ENCODE assay signal across 8 cellular contexts in genomic region chr3:72997421-72997961, GRCh38. TPM values are rescaled to one million over a fixed set of nuclear protein-coding genes. Genes with fewer than 3 reads are reported as not detected.
DNase-seq lines count a peak whose midpoint lies in the region; ATAC-seq and TF ChIP-seq lines count a peak whose summit lies in the region.

No MANE protein-coding gene starts in this region.

- peaks cover 42% of the 10 kb centered on the region for H3K4me1 Mint-ChIP-seq in activated CD4-positive, alpha-beta T cell treated with anti-CD3 and anti-CD28 coated beads for 36 hours
- H3K4me1 Mint-ChIP-seq in endothelial cell (ENCODE audit: unreplicated experiment) = peaks cover 35% of the 10 kb centered on the region

- peak overlapping the region; percentile 68 for H3K4me2 ChIP-seq in DOHH2 (ENCODE audit: low read length)

- H3K4me3 ChIP-seq in DOHH2 (ENCODE audit: low read length) = peak overlapping the region; percentile 98
- H3K4me3 ChIP-seq in NB4 (ENCODE audit: low read depth, low read length) = peak overlapping the region; percentile 99
- peak overlapping the region; percentile 84 for H3K4me3 ChIP-seq in mucosa of descending colon

- H3K36me3 ChIP-seq in DOHH2 (ENCODE audit: control insufficient read depth, low read length) (peaks cover 53% of the 10 kb centered on the region), mucosa of descending colon (ENCODE audit: low read depth) (no peaks in the 10 kb centered on the region)

- H3K4me1 ChIP-seq in DOHH2 (ENCODE audit: control insufficient read depth, low read length) (peaks cover 34% of the 10 kb centered on the region), mucosa of descending colon (ENCODE audit: low read depth) (peaks cover 42% of the 10 kb centered on the region)

- H3K9me3 ChIP-seq in DOHH2 (ENCODE audit: control insufficient read depth, insufficient read depth, low read length) = no peaks in the 10 kb centered on the region
- no peaks in the 10 kb centered on the region for H3K9me3 ChIP-seq in mucosa of descending colon

- no peaks in the 10 kb centered on the region for H3K9me3 Mint-ChIP-seq in activated CD4-positive, alpha-beta T cell treated with anti-CD3 and anti-CD28 coated beads for 36 hours (ENCODE audit: low read depth)
- H3K9me3 Mint-ChIP-seq in endothelial cell (ENCODE audit: unreplicated experiment) = no peaks in the 10 kb centered on the region

- H3K27ac ChIP-seq in DOHH2 (ENCODE audit: low read depth, low read length) (peak overlapping the region; percentile 87), temporal lobe (ENCODE audit: low read depth, low read length) (peak overlapping the region; percentile 74)

- DNase-seq in NB4 (ENCODE audit: low read depth) (peak; percentile 77), endothelial cell (ENCODE audit: low spot score) (peak; percentile 17), mucosa of descending colon (peak in 1 of 3 donors; percentile 52)
- peak; percentile 69 for DNase-seq in activated CD4-positive, alpha-beta T cell treated with anti-CD3 and anti-CD28 coated beads for 36 hours

- peaks cover 56% of the 10 kb centered on the region for H3K79me2 ChIP-seq in DOHH2 (ENCODE audit: control insufficient read depth, low read length)

- H3K4me3 Mint-ChIP-seq in activated CD4-positive, alpha-beta T cell treated with anti-CD3 and anti-CD28 coated beads for 36 hours = peak overlapping the region; percentile 85
- H3K4me3 Mint-ChIP-seq in endothelial cell (ENCODE audit: unreplicated experiment) = peak overlapping the region; percentile 99

- H4K20me1 ChIP-seq in DOHH2 (ENCODE audit: control insufficient read depth, insufficient read depth, low read depth, low read length) = peaks cover 32% of the 10 kb centered on the region

- H3K27ac Mint-ChIP-seq in activated CD4-positive, alpha-beta T cell treated with anti-CD3 and anti-CD28 coated beads for 36 hours = peak overlapping the region; percentile 93
- peak overlapping the region; percentile 97 for H3K27ac Mint-ChIP-seq in endothelial cell (ENCODE audit: unreplicated experiment)

- H3K9me2 ChIP-seq in DOHH2 (replicated peaks; ENCODE audit: control insufficient read depth, low read length) = no peaks in the 10 kb centered on the region

- no peaks in the 10 kb centered on the region for H3K27me3 ChIP-seq in DOHH2 (ENCODE audit: control insufficient read depth, low read length)

- POLR2A ChIA-PET in activated CD4-positive, alpha-beta T cell treated with anti-CD3 and anti-CD28 coated beads for 36 hours (lab: Charles Lee) = interaction anchor here (0.6 kb wide), 1 partner anchor 145 kb away, joined by 3 read pairs; no protein-coding TSS in a partner anchor

- intact Hi-C loops in activated CD4-positive, alpha-beta T cell treated with anti-CD3 and anti-CD28 coated beads for 36 hours (cut with DNase I, micrococcal nuclease) = loop anchor here (1.0 to 10.0 kb wide), 6 partner anchors 20 to 1273 kb away; partner anchors contain the start of genes EIF4E3 (in 1 of the 2) and SHQ1 (in 1 of the 2)
- intact Hi-C loops in mucosa of descending colon (cut with DNase I, micrococcal nuclease) = no loop called here

- peaks cover 4% of the 10 kb centered on the region for H3F3A ChIP-seq in DOHH2 (ENCODE audit: control insufficient read depth, insufficient read depth)

- CTCF ChIA-PET in activated CD4-positive, alpha-beta T cell treated with anti-CD3 and anti-CD28 coated beads for 36 hours (lab: Charles Lee) = interaction anchor here (0.7 to 5.9 kb wide), 6 partner anchors 10 to 568 kb away, joined by 3 to 29 read pairs (median 4); no protein-coding TSS in a partner anchor

- TF ChIP-seq CTCF in DOHH2 (IDR thresholded peaks at IDR 0.05; ENCODE audit: low read depth, low read length, poor library complexity, severe bottlenecking) (peak; percentile 62), NB4 (IDR thresholded peaks at IDR 0.05; ENCODE audit: low read depth, low read length) (peak; percentile 40), endothelial cell (IDR thresholded peaks at IDR 0.05; ENCODE audit: unreplicated experiment) (no peak), mucosa of descending colon (IDR thresholded peaks at IDR 0.05) (no peak)

- no peaks in the 10 kb centered on the region for H3K27me3 Mint-ChIP-seq in activated CD4-positive, alpha-beta T cell treated with anti-CD3 and anti-CD28 coated beads for 36 hours
- peaks cover 5% of the 10 kb centered on the region for H3K27me3 Mint-ChIP-seq in endothelial cell (ENCODE audit: unreplicated experiment)

- peaks cover 43% of the 10 kb centered on the region for H3K36me3 Mint-ChIP-seq in activated CD4-positive, alpha-beta T cell treated with anti-CD3 and anti-CD28 coated beads for 36 hours (ENCODE audit: low read depth)
- peaks cover 6% of the 10 kb centered on the region for H3K36me3 Mint-ChIP-seq in endothelial cell (ENCODE audit: low read depth, unreplicated experiment)

- peak; percentile 33 for ATAC-seq in GM21786 (IDR thresholded peaks at IDR 0.05; ENCODE audit: unreplicated experiment)
- ATAC-seq in activated CD4-positive, alpha-beta T cell treated with anti-CD3 and anti-CD28 coated beads for 36 hours = peak; percentile 20
- peak; percentile 1 for ATAC-seq in mucosa of descending colon
- no peak for ATAC-seq in HG03039 (IDR thresholded peaks at IDR 0.05; ENCODE audit: unreplicated experiment)

- no peak for TF ChIP-seq POLR2A in NB4 (IDR thresholded peaks at IDR 0.05; ENCODE audit: extremely low read depth, insufficient read length)

RNA-seq across cellular contexts. Expression of gene PPP4R2, which starts 0.9 kb away (rescaled TPM):
- total RNA-seq in activated CD4-positive, alpha-beta T cell treated with anti-CD3 and anti-CD28 coated beads for 36 hours = 10 to 100 TPM; 75.1 to 91.5 TPM
- total RNA-seq in endothelial cell (ENCODE audit: unreplicated experiment) (100.0 TPM), mucosa of descending colon (10 to 100 TPM; 71.5 to 77.5 (median 75.3) TPM), temporal lobe (80.4 TPM)

Comparison
In these comparisons a context has a peak if more than half of its experiments do, and no peak if none do; other contexts are left out.
1. CTCF ChIP-seq: peak in DOHH2 (single experiment) and NB4 (single experiment); none in endothelial cell (single experiment) and mucosa of descending colon (single experiment).
2. intact Hi-C loops: an anchor here in activated CD4-positive, alpha-beta T cell treated with anti-CD3 and anti-CD28 coated beads for 36 hours (1.0 to 10.0 kb wide); none called in mucosa of descending colon.
3. Peak in every context shown above with its lines, with median percentiles within 50 percentile points of each other: H3K4me3 ChIP-seq.